In genomic region chr12:106048016-106048415, GRCh38 we compare ENCODE assay signal across 38 cellular contexts.
"Had no signal": no experiment of that assay in that cellular context is flagged by ENCODE, and none has a peak within 500 bp of the region (broad histone marks: within the 10 kb centered on the region; RNA-seq: fewer than 3 reads in every experiment).

No MANE protein-coding gene starts in this region.

- DNase-seq: activated B cell treated with CpG ODN at 0.5 μM for 24 hours; activated CD4-positive, alpha-beta memory T cell treated with anti-CD3 and anti-CD28 coated beads for 36 hours; activated CD4-positive, alpha-beta T cell treated with anti-CD3 and anti-CD28 coated beads for 4 hours; activated CD4-positive, alpha-beta T cell treated with anti-CD3 and anti-CD28 coated beads, Interleukin-2, amount 50 U/mL, for 1 hour; activated CD4-positive, CD25-positive, alpha-beta regulatory T cell treated with anti-CD3 and anti-CD28 coated beads, Interleukin-2, amount 50 U/mL, for 72 hours; activated CD8-positive, alpha-beta memory T cell treated with anti-CD3 and anti-CD28 coated beads for 24 hours; activated CD8-positive, alpha-beta memory T cell treated with anti-CD3 and anti-CD28 coated beads, Interleukin-2, amount 10 ng/mL, durations not matched to agents 7 days and 5 days; activated CD8-positive, alpha-beta memory T cell treated with anti-CD3 and anti-CD28 coated beads, Interleukin-2, amount 50 U/mL, for 48 hours; activated effector memory CD4-positive, alpha-beta T cell treated with Interleukin-2 at 50 U/mL for 16 hours; activated naive CD4-positive, alpha-beta T cell treated with anti-CD3 and anti-CD28 coated beads, Interleukin-2, amount 10 ng/mL, durations not matched to agents 7 days and 5 days; activated naive CD8-positive, alpha-beta T cell treated with anti-CD3 and anti-CD28 coated beads, Interleukin-2, amount 50 U/mL, for 24 hours; activated T-cell treated with anti-CD3 and anti-CD28 coated beads, Interleukin-2, amount 50 U/mL, for 48 hours; aorta; brain microvascular endothelial cell; central memory CD4-positive, alpha-beta T cell; MM.1S; MV-4-11; NCI-H1092; NCI-H1436 treated with DMSO at 0.1 percent for 48 hours; NCI-H1694 treated with DMSO at 0.1 percent for 48 hours; NCI-H2029; NCI-H2107; NCI-H2171; NCI-H510A; NCI-H526; NCI-H774; Peyer's patch; RPMI8226; SIG-M5; SW 1271; T-helper 1 cell; T-helper 2 cell; T-helper 9 cell had no signal

- H3K36me3 Mint-ChIP-seq: activated CD4-positive, alpha-beta memory T cell treated with anti-CD3 and anti-CD28 coated beads for 36 hours; activated CD8-positive, alpha-beta memory T cell treated with anti-CD3 and anti-CD28 coated beads, Interleukin-2, amount 10 ng/mL, durations not matched to agents 7 days and 5 days; activated naive CD4-positive, alpha-beta T cell treated with anti-CD3 and anti-CD28 coated beads, Interleukin-2, amount 10 ng/mL, durations not matched to agents 7 days and 5 days; activated naive CD8-positive, alpha-beta T cell had no signal

- H3K27me3 ChIP-seq: brain microvascular endothelial cell, Peyer's patch had no signal

- H3K4me3 Mint-ChIP-seq: activated B cell treated with CpG ODN at 0.5 μM for 24 hours; activated CD4-positive, alpha-beta memory T cell treated with anti-CD3 and anti-CD28 coated beads for 36 hours; activated CD8-positive, alpha-beta memory T cell treated with anti-CD3 and anti-CD28 coated beads, Interleukin-2, amount 10 ng/mL, durations not matched to agents 7 days and 5 days; activated naive CD4-positive, alpha-beta T cell treated with anti-CD3 and anti-CD28 coated beads, Interleukin-2, amount 10 ng/mL, durations not matched to agents 7 days and 5 days; activated naive CD8-positive, alpha-beta T cell; activated naive CD8-positive, alpha-beta T cell treated with anti-CD3 and anti-CD28 coated beads, Interleukin-2, amount 50 U/mL, for 24 hours had no signal

- H3K27ac Mint-ChIP-seq: activated B cell treated with CpG ODN at 0.5 μM for 24 hours; activated CD4-positive, alpha-beta memory T cell treated with anti-CD3 and anti-CD28 coated beads for 36 hours; activated CD8-positive, alpha-beta memory T cell treated with anti-CD3 and anti-CD28 coated beads, Interleukin-2, amount 10 ng/mL, durations not matched to agents 7 days and 5 days; activated naive CD4-positive, alpha-beta T cell treated with anti-CD3 and anti-CD28 coated beads, Interleukin-2, amount 10 ng/mL, durations not matched to agents 7 days and 5 days; activated naive CD8-positive, alpha-beta T cell; activated naive CD8-positive, alpha-beta T cell treated with anti-CD3 and anti-CD28 coated beads, Interleukin-2, amount 50 U/mL, for 24 hours had no signal

- H3K9me3 Mint-ChIP-seq: activated B cell treated with CpG ODN at 0.5 μM for 24 hours; activated CD4-positive, alpha-beta memory T cell treated with anti-CD3 and anti-CD28 coated beads for 36 hours; activated naive CD4-positive, alpha-beta T cell treated with anti-CD3 and anti-CD28 coated beads, Interleukin-2, amount 10 ng/mL, durations not matched to agents 7 days and 5 days; activated naive CD8-positive, alpha-beta T cell treated with anti-CD3 and anti-CD28 coated beads, Interleukin-2, amount 50 U/mL, for 24 hours had no signal

- ATAC-seq: activated CD8-positive, alpha-beta memory T cell treated with anti-CD3 and anti-CD28 coated beads, Interleukin-2, amount 10 ng/mL, durations not matched to agents 7 days and 5 days; activated naive CD8-positive, alpha-beta T cell treated with anti-CD3 and anti-CD28 coated beads, Interleukin-2, amount 50 U/mL, for 24 hours; Right ventricle myocardium inferior; SK-N-SH treated with all-trans-retinoic acid at 6 μM for 48 hours had no signal

- H3K27me3 Mint-ChIP-seq: activated CD8-positive, alpha-beta memory T cell treated with anti-CD3 and anti-CD28 coated beads, Interleukin-2, amount 10 ng/mL, durations not matched to agents 7 days and 5 days had no signal

- H3K27ac ChIP-seq: brain microvascular endothelial cell, KMS-11, Peyer's patch, VCaP had no signal

- H3K4me1 ChIP-seq: Peyer's patch had no signal

- H3K4me1 Mint-ChIP-seq: activated B cell treated with CpG ODN at 0.5 μM for 24 hours; activated CD8-positive, alpha-beta memory T cell treated with anti-CD3 and anti-CD28 coated beads, Interleukin-2, amount 10 ng/mL, durations not matched to agents 7 days and 5 days; activated naive CD4-positive, alpha-beta T cell treated with anti-CD3 and anti-CD28 coated beads, Interleukin-2, amount 10 ng/mL, durations not matched to agents 7 days and 5 days; activated naive CD8-positive, alpha-beta T cell treated with anti-CD3 and anti-CD28 coated beads, Interleukin-2, amount 50 U/mL, for 24 hours had no signal

- H3K9me3 ChIP-seq: Peyer's patch had no signal

- H3K36me3 ChIP-seq: brain microvascular endothelial cell, Peyer's patch had no signal

- H3K4me3 ChIP-seq: Peyer's patch had no signal
